ENCODE assay signal across 24 cellular contexts in genomic region chr1:56206391-56206790, GRCh38.
"Had no signal": no experiment of that assay in that cellular context is flagged by ENCODE, and none has a peak within 500 bp of the region (broad histone marks: within the 10 kb centered on the region; RNA-seq: fewer than 3 reads in every experiment).

No MANE protein-coding gene starts in this region.

- ATAC-seq: left cardiac atrium; left lobe of liver; lower lobe of right lung; naive thymus-derived CD4-positive, alpha-beta T cell; pancreas; right cardiac atrium; sciatic nerve; stimulated activated naive CD8-positive, alpha-beta T cell treated with anti-CD3 and anti-CD28 coated beads, Interleukin-15, amount 100 ng/mL, for 72 hours had no signal

- H3K36me3 ChIP-seq: lower lobe of right lung, pancreas, prostate gland, uterus had no signal

- H3K4me1 ChIP-seq: lower lobe of right lung, pancreas, prostate gland, tibial nerve had no signal

- H3K9me3 ChIP-seq: pancreas, prostate gland, uterus had no signal

- DNase-seq: hippocampal formation; kidney glomerular epithelial cell; left cardiac atrium; lower lobe of right lung; mammary epithelial cell; mesenchymal stem cell; naive thymus-derived CD4-positive, alpha-beta T cell; pancreas; posterior cingulate gyrus; retina; right cardiac atrium; small intestine; stimulated activated CD4-positive, alpha-beta T cell treated with anti-CD3 and anti-CD28 coated beads, Interleukin-1b, Interleukin-23, amount 100 ng/mL, for 48 hours; stimulated activated CD4-positive, alpha-beta T cell treated with anti-CD3 and anti-CD28 coated beads, Interleukin-2, amount 100 ng/mL, for 48 hours; stimulated activated CD4-positive, alpha-beta T cell treated with anti-CD3 and anti-CD28 coated beads, Interleukin-4, amount 100 ng/mL, for 4 hours; stimulated activated CD8-positive, alpha-beta memory T cell treated with anti-CD3 and anti-CD28 coated beads, Interleukin-4, amount 100 ng/mL, for 48 hours; stimulated activated naive CD4-positive, alpha-beta T cell treated with Interleukin-2 at 50 U/mL for 16 hours; stimulated activated naive CD8-positive, alpha-beta T cell treated with anti-CD3 and anti-CD28 coated beads, Interleukin-15, amount 100 ng/mL, for 72 hours; substantia nigra; uterus had no signal

- H3K27ac ChIP-seq: lower lobe of right lung, pancreas, prostate gland, tibial nerve, uterus had no signal

- H3K4me3 ChIP-seq: lower lobe of right lung, pancreas, prostate gland, tibial nerve, uterus had no signal

- H3K27me3 ChIP-seq: pancreas, tibial nerve, uterus had no signal
